ENCODE assay signal across 11 cellular contexts in the genomic region with DNA sequence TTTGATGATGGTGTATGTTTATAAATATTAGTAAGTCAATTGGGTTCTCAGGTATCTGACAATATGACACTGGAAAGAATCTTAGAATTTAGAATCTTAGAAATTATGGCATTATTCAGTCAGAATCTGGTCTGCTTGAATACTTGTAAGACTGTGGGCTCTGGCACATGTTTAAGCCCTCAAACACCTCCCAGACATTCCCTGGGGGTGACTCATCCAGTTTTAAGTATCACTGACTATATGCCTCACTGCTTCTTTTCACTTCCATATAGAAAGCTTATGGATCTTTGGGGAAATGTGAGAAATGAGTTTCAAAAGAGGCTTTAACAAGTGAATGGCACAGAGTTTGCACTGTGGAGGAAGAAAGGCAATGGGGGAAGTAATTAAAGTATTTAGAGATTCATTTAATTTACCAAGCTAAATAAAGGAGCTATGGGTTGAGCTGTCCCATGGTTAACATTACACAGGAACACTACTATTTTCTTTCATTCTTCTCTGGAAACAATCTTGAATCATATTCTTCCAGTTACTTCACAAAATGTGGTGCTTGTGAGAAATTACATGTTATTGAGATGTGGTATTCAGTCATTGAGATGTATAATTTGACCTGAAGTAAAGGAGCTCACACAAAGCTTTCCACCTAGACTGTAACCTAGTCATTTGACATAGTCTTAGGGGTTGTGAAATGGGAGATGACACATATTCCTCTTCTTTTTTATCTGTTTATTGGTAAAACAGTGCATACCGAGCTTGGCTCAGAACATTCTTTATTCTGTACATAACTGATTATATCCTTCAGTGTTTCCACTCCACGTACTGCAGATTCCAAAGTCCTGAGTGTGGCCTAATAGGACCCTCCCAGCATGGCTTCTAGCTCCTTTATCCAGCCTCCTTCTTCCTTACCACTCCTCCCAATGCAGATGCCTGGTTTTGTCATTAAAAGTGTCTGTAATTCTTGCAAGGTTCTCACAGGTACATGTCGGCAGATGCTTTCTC.
DNase-seq lines count a peak whose midpoint lies in the region; ATAC-seq and TF ChIP-seq lines count a peak whose summit lies in the region.
"Had no signal": no experiment of that assay in that cellular context is flagged by ENCODE, and none has a peak within 500 bp of the region (broad histone marks: within the 10 kb centered on the region; RNA-seq: fewer than 3 reads in every experiment).

No MANE protein-coding gene starts in this region.

- peak; percentile 79 to 99 for DNase-seq in HAP-1 (ENCODE audit: low spot score in 2 of 2)
- DNase-seq in SK-N-SH = no peak
- DNase-seq in foreskin keratinocyte = peak; percentile 80 to 96
- no peak for DNase-seq in smooth muscle cell (lab: John Stamatoyannopoulos, UW; ENCODE audit: unreplicated experiment)
- no peak for DNase-seq in Right ventricle myocardium superior
- DNase-seq in NCI-H1048 (lab: John Stamatoyannopoulos, UW) = no peak
- no peak for DNase-seq in stimulated activated CD4-positive, alpha-beta T cell treated with anti-CD3 and anti-CD28 coated beads, Interleukin-4, amount 100 ng/mL, for 24 hours
- DNase-seq: activated CD4-positive, alpha-beta T cell treated with anti-CD3 and anti-CD28 coated beads, Interleukin-2, amount 10 ng/mL, durations not matched to agents 24 days and 14 days; right lobe of liver had no signal

- CTCF ChIA-PET in SK-N-SH (lab: Yijun Ruan, JAX) = no interaction called here

- H2AFZ ChIP-seq in SK-N-SH (ENCODE audit: low read depth) (peak overlapping the region; percentile 64), smooth muscle cell (ENCODE audit: low read depth) (no peak overlapping the region)

- H3K4me3 ChIP-seq in HAP-1 (no peak overlapping the region), SK-N-SH (ENCODE audit: low read depth in 2 of 2, low read length in 1 of 2) (no peak overlapping the region), smooth muscle cell (no peak overlapping the region)
- H3K4me3 ChIP-seq: ascending aorta, right lobe of liver had no signal

- in situ Hi-C loops in HAP-1 (cut with MboI; ENCODE audit: low sequenced_read_pairs) = no loop called here

- TF ChIP-seq CTCF in SK-N-SH (IDR thresholded peaks at IDR 0.05) (no peak), foreskin keratinocyte (conservative IDR thresholded peaks at IDR 0.05) (no peak), smooth muscle cell (IDR thresholded peaks at IDR 0.05; ENCODE audit: borderline replicate concordance, insufficient read depth, poor library complexity, severe bottlenecking) (no peak)

- H3K36me3 ChIP-seq in HAP-1 (replicated peaks) (no peaks in the 10 kb centered on the region), SK-N-SH (replicated peaks in 1 of 2; ENCODE audit: control insufficient read depth in 1 of 2, insufficient read depth in 2 of 2, low read length in 1 of 2) (no peaks in the 10 kb centered on the region), smooth muscle cell (ENCODE audit: low read depth) (no peaks in the 10 kb centered on the region)
- H3K36me3 ChIP-seq: ascending aorta, right lobe of liver had no signal

- peaks cover 26% of the 10 kb centered on the region for H3K4me1 ChIP-seq in HAP-1
- peaks cover 0 to 11% of the 10 kb centered on the region in 2 experiments; a peak in 2 of 4 replicates for H3K4me1 ChIP-seq in SK-N-SH (ENCODE audit: control insufficient read depth in 1 of 2, insufficient read depth in 2 of 2, low read depth in 1 of 2, low read length in 1 of 2)
- peaks cover 23% of the 10 kb centered on the region for H3K4me1 ChIP-seq in foreskin keratinocyte
- H3K4me1 ChIP-seq in smooth muscle cell (ENCODE audit: low read depth) = peaks cover 9% of the 10 kb centered on the region
- H3K4me1 ChIP-seq: ascending aorta had no signal

- H4K20me1 ChIP-seq in SK-N-SH (ENCODE audit: insufficient read depth) = no peaks in the 10 kb centered on the region
- H4K20me1 ChIP-seq in smooth muscle cell (ENCODE audit: low read depth) = no peaks in the 10 kb centered on the region

- H3K79me2 ChIP-seq in SK-N-SH (ENCODE audit: insufficient read depth) (no peaks in the 10 kb centered on the region), smooth muscle cell (ENCODE audit: low read depth) (no peaks in the 10 kb centered on the region)

- no peaks in the 10 kb centered on the region for H3K9me3 ChIP-seq in HAP-1
- H3K9me3 ChIP-seq in SK-N-SH = no peaks in the 10 kb centered on the region
- H3K9me3 ChIP-seq in smooth muscle cell (replicated peaks; ENCODE audit: low read depth) = no peaks in the 10 kb centered on the region
- H3K9me3 ChIP-seq: right lobe of liver had no signal

- peak overlapping the region; percentile 45; the same call in 1 of the 2 replicates for H3K9ac ChIP-seq in SK-N-SH
- peak overlapping the region; percentile 93 for H3K9ac ChIP-seq in smooth muscle cell (ENCODE audit: low read depth)

- peaks cover 24% of the 10 kb centered on the region for H3F3A ChIP-seq in SK-N-SH (replicated peaks; ENCODE audit: insufficient read depth)
- H3F3A ChIP-seq in smooth muscle cell (ENCODE audit: low read depth) = peaks cover 22% of the 10 kb centered on the region

- intact Hi-C loops in Right ventricle myocardium superior (cut with DNase I) = no loop called here

- ATAC-seq in foreskin keratinocyte = peak; percentile 98
- ATAC-seq in Right ventricle myocardium superior (ENCODE audit: poor library complexity) = no peak
- no peak for ATAC-seq in GM21737 (IDR thresholded peaks at IDR 0.05; ENCODE audit: unreplicated experiment)
- ATAC-seq: right lobe of liver had no signal

- no peaks in the 10 kb centered on the region for H3K27me3 ChIP-seq in HAP-1 (ENCODE audit: low read depth)
- H3K27me3 ChIP-seq in SK-N-SH (ENCODE audit: insufficient read depth) = no peaks in the 10 kb centered on the region
- H3K27me3 ChIP-seq in foreskin keratinocyte = no peaks in the 10 kb centered on the region
- no peaks in the 10 kb centered on the region for H3K27me3 ChIP-seq in smooth muscle cell (ENCODE audit: low read depth)
- H3K27me3 ChIP-seq: ascending aorta, right lobe of liver had no signal

- no peaks in the 10 kb centered on the region for H3K9me2 ChIP-seq in SK-N-SH

- TF ChIP-seq RAD21 in SK-N-SH (IDR thresholded peaks at IDR 0.05; ENCODE audit: low read length) = no peak

- POLR2A ChIA-PET in SK-N-SH (lab: Yijun Ruan, JAX) = no interaction called here

- H3K4me2 ChIP-seq in SK-N-SH (peak overlapping the region; percentile 47; the same call in 1 of the 2 replicates), smooth muscle cell (peak overlapping the region; percentile 78)

- H3K27ac ChIP-seq in SK-N-SH (ENCODE audit: low read depth in 2 of 2, low read length in 1 of 2) = peak overlapping the region; percentile 69 to 88; a peak in 3 of 4 replicates
- H3K27ac ChIP-seq in foreskin keratinocyte = peak overlapping the region; percentile 51
- peak overlapping the region; percentile 99 for H3K27ac ChIP-seq in smooth muscle cell (ENCODE audit: low read depth)
- H3K27ac ChIP-seq: ascending aorta, right lobe of liver had no signal

- peak in 1 of 2 experiments; percentile 49; a peak in 1 of 4 replicates for TF ChIP-seq EP300 in SK-N-SH (IDR thresholded peaks at IDR 0.05; ENCODE audit: borderline replicate concordance in 1 of 2, low read depth in 1 of 2, low read length in 1 of 2)

- 30% methylated on average over 3 of the region's 3 CpGs for WGBS in SK-N-SH (ENCODE audit: low lambda C conversion rate)
- WGBS in smooth muscle cell (ENCODE audit: low lambda C conversion rate) = 29% methylated on average over 3 of the region's 3 CpGs

TF ChIP-seq in SK-N-SH, 30 proteins besides CTCF, POLR2A, EP300 and RAD21 (continues in another document):
- TF ChIP-seq YY1 (IDR thresholded peaks at IDR 0.05; ENCODE audit: low read depth) (no peak), MEF2A (IDR thresholded peaks at IDR 0.05; ENCODE audit: borderline replicate concordance, low read depth) (no peak), NFIC (IDR thresholded peaks at IDR 0.05; ENCODE audit: borderline replicate concordance) (peak; percentile 63; the same call in 1 of the 2 replicates)
- TF ChIP-seq, protein P1, sequence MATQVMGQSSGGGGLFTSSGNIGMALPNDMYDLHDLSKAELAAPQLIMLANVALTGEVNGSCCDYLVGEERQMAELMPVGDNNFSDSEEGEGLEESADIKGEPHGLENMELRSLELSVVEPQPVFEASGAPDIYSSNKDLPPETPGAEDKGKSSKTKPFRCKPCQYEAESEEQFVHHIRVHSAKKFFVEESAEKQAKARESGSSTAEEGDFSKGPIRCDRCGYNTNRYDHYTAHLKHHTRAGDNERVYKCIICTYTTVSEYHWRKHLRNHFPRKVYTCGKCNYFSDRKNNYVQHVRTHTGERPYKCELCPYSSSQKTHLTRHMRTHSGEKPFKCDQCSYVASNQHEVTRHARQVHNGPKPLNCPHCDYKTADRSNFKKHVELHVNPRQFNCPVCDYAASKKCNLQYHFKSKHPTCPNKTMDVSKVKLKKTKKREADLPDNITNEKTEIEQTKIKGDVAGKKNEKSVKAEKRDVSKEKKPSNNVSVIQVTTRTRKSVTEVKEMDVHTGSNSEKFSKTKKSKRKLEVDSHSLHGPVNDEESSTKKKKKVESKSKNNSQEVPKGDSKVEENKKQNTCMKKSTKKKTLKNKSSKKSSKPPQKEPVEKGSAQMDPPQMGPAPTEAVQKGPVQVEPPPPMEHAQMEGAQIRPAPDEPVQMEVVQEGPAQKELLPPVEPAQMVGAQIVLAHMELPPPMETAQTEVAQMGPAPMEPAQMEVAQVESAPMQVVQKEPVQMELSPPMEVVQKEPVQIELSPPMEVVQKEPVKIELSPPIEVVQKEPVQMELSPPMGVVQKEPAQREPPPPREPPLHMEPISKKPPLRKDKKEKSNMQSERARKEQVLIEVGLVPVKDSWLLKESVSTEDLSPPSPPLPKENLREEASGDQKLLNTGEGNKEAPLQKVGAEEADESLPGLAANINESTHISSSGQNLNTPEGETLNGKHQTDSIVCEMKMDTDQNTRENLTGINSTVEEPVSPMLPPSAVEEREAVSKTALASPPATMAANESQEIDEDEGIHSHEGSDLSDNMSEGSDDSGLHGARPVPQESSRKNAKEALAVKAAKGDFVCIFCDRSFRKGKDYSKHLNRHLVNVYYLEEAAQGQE (IDR thresholded peaks at IDR 0.05; ENCODE audit: low read depth, low read length) = no peak
- TF ChIP-seq, protein P2, sequence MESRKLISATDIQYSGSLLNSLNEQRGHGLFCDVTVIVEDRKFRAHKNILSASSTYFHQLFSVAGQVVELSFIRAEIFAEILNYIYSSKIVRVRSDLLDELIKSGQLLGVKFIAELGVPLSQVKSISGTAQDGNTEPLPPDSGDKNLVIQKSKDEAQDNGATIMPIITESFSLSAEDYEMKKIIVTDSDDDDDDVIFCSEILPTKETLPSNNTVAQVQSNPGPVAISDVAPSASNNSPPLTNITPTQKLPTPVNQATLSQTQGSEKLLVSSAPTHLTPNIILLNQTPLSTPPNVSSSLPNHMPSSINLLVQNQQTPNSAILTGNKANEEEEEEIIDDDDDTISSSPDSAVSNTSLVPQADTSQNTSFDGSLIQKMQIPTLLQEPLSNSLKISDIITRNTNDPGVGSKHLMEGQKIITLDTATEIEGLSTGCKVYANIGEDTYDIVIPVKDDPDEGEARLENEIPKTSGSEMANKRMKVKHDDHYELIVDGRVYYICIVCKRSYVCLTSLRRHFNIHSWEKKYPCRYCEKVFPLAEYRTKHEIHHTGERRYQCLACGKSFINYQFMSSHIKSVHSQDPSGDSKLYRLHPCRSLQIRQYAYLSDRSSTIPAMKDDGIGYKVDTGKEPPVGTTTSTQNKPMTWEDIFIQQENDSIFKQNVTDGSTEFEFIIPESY (IDR thresholded peaks at IDR 0.05; ENCODE audit: borderline replicate concordance, low read depth) = no peak

Comparison
In these comparisons a context has a peak if more than half of its experiments do, and no peak if none do; other contexts are left out.
1. DNase-seq: peak in HAP-1 (2 of 2) and foreskin keratinocyte (2 of 2); none in SK-N-SH (single experiment), smooth muscle cell (single experiment), Right ventricle myocardium superior (single experiment), NCI-H1048 (single experiment) and stimulated activated CD4-positive, alpha-beta T cell treated with anti-CD3 and anti-CD28 coated beads, Interleukin-4, amount 100 ng/mL, for 24 hours (single experiment).
2. Peak in every context shown above with its lines, with median percentiles within 50 percentile points of each other: H3K27ac ChIP-seq.